ENCODE assay signal across 1 cellular context in the genomic region with DNA sequence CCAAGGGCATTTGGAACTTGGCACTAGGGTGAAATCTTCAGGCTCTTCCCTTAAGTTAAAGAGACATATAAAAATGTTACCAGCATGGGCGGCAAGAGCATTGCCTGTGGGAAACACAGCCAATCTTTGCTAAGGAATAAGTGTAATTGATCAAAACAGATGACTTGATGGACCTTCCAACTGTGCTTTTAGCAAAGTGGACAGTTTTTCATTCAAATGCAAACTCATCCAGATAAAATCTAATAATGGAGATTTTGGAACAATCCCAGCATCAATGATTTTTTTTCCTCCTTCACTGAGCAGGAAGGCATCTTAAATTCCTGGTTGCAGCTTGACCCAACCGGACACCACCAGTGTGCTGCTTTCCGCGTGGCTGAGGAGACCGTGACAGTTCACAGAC.
A peak's percentile ranks its signal among the peaks of the same experiment; 100 is the strongest.
TF ChIP-seq lines count a peak whose summit lies in the region.

No MANE protein-coding gene starts in this region.

TF ChIP-seq in GM23338, 12 proteins besides CTCF, POLR2A, EP300 and RAD21:
- TF ChIP-seq EZH2 (IDR thresholded peaks at IDR 0.05; ENCODE audit: low read depth, unreplicated experiment) (peak; percentile 1), ZNF462 (CRISPR knock-in tag; IDR thresholded peaks at IDR 0.05) (no peak)
